Comparison of ENCODE assay signal across 8 cellular contexts in the genomic region with DNA sequence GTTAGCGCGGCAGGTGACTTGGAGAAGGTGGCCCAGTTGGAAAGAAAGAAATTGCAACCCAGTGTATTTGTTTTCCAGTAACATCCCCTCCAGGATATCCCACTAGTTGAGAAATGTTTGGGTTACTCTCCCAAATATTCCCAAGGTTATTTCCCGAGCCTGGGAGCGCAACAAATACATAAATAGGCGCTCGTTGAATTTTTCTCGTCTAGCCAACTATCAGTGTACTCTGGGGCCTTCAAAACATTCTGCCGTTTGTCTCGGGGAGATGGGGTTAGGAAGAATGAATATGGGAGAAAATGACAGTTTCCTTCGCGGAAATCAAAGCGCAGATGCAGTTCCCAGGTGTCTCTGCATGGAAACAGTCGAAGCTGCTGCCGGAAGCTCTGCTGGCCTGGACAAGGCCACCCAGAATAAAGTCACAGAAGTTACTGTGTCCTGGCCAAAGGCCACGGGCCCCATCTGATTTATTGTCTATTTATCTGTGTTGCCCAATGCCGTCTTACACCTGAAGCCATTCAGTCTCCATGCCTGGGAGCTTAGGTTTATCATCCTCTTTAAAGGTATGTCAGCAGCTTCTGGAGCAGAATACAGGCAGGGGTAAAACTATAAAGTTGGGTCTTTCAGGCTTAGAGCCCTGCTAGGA. TPM values are rescaled to one million over a fixed set of nuclear protein-coding genes. Genes with fewer than 3 reads are reported as not detected.
DNase-seq lines count a peak whose midpoint lies in the region; ATAC-seq and TF ChIP-seq lines count a peak whose summit lies in the region.

No MANE protein-coding gene starts in this region.

- peaks cover 9% of the 10 kb centered on the region for H3K4me1 Mint-ChIP-seq in activated T-cell treated with anti-CD3 and anti-CD28 coated beads, Interleukin-2, amount 50 U/mL, for 24 hours (ENCODE audit: low read depth)
- peaks cover 7% of the 10 kb centered on the region for H3K4me1 Mint-ChIP-seq in stimulated activated effector memory CD8-positive, alpha-beta T cell treated with anti-CD3 and anti-CD28 coated beads, Interleukin-12 subunit alpha, Interleukin-12 subunit beta, amount 100 ng/mL, for 72 hours

- peaks cover 26% of the 10 kb centered on the region for H3K27me3 Mint-ChIP-seq in activated T-cell treated with anti-CD3 and anti-CD28 coated beads, Interleukin-2, amount 50 U/mL, for 24 hours

- H3K9me3 ChIP-seq in breast epithelium, result no peaks in the 10 kb centered on the region
- no peaks in the 10 kb centered on the region for H3K9me3 ChIP-seq in right lobe of liver
- no peaks in the 10 kb centered on the region for H3K9me3 ChIP-seq in thyroid gland

- peak overlapping the region; percentile 57 for H3K4me3 Mint-ChIP-seq in activated T-cell treated with anti-CD3 and anti-CD28 coated beads, Interleukin-2, amount 50 U/mL, for 24 hours
- H3K4me3 Mint-ChIP-seq in stimulated activated effector memory CD8-positive, alpha-beta T cell treated with anti-CD3 and anti-CD28 coated beads, Interleukin-12 subunit alpha, Interleukin-12 subunit beta, amount 100 ng/mL, for 72 hours, result no peak overlapping the region

- H3K9me3 Mint-ChIP-seq in activated T-cell treated with anti-CD3 and anti-CD28 coated beads, Interleukin-2, amount 50 U/mL, for 24 hours, result no peaks in the 10 kb centered on the region
- no peaks in the 10 kb centered on the region for H3K9me3 Mint-ChIP-seq in stimulated activated effector memory CD8-positive, alpha-beta T cell treated with anti-CD3 and anti-CD28 coated beads, Interleukin-12 subunit alpha, Interleukin-12 subunit beta, amount 100 ng/mL, for 72 hours

- H3K36me3 ChIP-seq in breast epithelium, result no peaks in the 10 kb centered on the region
- no peaks in the 10 kb centered on the region for H3K36me3 ChIP-seq in right lobe of liver
- no peaks in the 10 kb centered on the region for H3K36me3 ChIP-seq in thyroid gland

- ATAC-seq in right lobe of liver (peak; percentile 47 to 75 (median 68)), GM18873 (IDR thresholded peaks at IDR 0.05; ENCODE audit: low FRiP score, unreplicated experiment) (no peak)
- ATAC-seq in stimulated activated effector memory CD8-positive, alpha-beta T cell treated with anti-CD3 and anti-CD28 coated beads, Interleukin-12 subunit alpha, Interleukin-12 subunit beta, amount 100 ng/mL, for 72 hours, result no peak

- no peak for DNase-seq in activated T-cell treated with anti-CD3 and anti-CD28 coated beads, Interleukin-2, amount 50 U/mL, for 24 hours
- no peak for DNase-seq in activated T-cell treated with anti-CD3 and anti-CD28 coated beads, Interleukin-2, amount 50 U/mL, for 1 hour
- DNase-seq in breast epithelium (ENCODE audit: low spot score in 2 of 2), result no peak
- peak; percentile 73 to 78 (median 76) for DNase-seq in right lobe of liver
- no peak for DNase-seq in thyroid gland
- DNase-seq in SHP77 treated with DMSO at 0.1 percent for 48 hours (lab: John Stamatoyannopoulos, UW), result no peak
- no peak for DNase-seq in stimulated activated effector memory CD8-positive, alpha-beta T cell treated with anti-CD3 and anti-CD28 coated beads, Interleukin-12 subunit alpha, Interleukin-12 subunit beta, amount 100 ng/mL, for 72 hours (ENCODE audit: low spot score in 2 of 2)

- H3K27me3 ChIP-seq in breast epithelium (no peaks in the 10 kb centered on the region), right lobe of liver (no peaks in the 10 kb centered on the region), thyroid gland (no peaks in the 10 kb centered on the region)

- H3K4me1 ChIP-seq in breast epithelium (peaks cover 3 to 4% of the 10 kb centered on the region in 2 donors), right lobe of liver (peaks cover 0 to 10% (median 0%) of the 10 kb centered on the region in 4 donors), thyroid gland (peaks cover 4 to 9% of the 10 kb centered on the region in 2 donors)

- WGBS in right lobe of liver (ENCODE audit: insufficient coverage, low coverage, low lambda C conversion rate, missing lambda C conversion rate), result 16% methylated on average over 15 of the region's 16 CpGs
- 49 to 53% methylated on average over 16 of the region's 16 CpGs for WGBS in thyroid gland, 2 donors

- no peaks in the 10 kb centered on the region for H3K36me3 Mint-ChIP-seq in activated T-cell treated with anti-CD3 and anti-CD28 coated beads, Interleukin-2, amount 50 U/mL, for 24 hours (ENCODE audit: low read depth)
- H3K36me3 Mint-ChIP-seq in stimulated activated effector memory CD8-positive, alpha-beta T cell treated with anti-CD3 and anti-CD28 coated beads, Interleukin-12 subunit alpha, Interleukin-12 subunit beta, amount 100 ng/mL, for 72 hours, result no peaks in the 10 kb centered on the region

- no peak overlapping the region for H3K27ac Mint-ChIP-seq in activated T-cell treated with anti-CD3 and anti-CD28 coated beads, Interleukin-2, amount 50 U/mL, for 24 hours
- no peak overlapping the region for H3K27ac Mint-ChIP-seq in stimulated activated effector memory CD8-positive, alpha-beta T cell treated with anti-CD3 and anti-CD28 coated beads, Interleukin-12 subunit alpha, Interleukin-12 subunit beta, amount 100 ng/mL, for 72 hours

- H3K27ac ChIP-seq in breast epithelium (peak overlapping the region; percentile 14 to 75), right lobe of liver (peak overlapping the region; percentile 78 to 88 (median 87)), thyroid gland (no peak overlapping the region)

- TF ChIP-seq POLR2A in breast epithelium (IDR thresholded peaks at IDR 0.05) (no peak), right lobe of liver (IDR thresholded peaks at IDR 0.05) (peak; percentile 42), thyroid gland (IDR thresholded peaks at IDR 0.05) (no peak)

- peak overlapping the region; percentile 69 to 88 (median 78) for H3K4me3 ChIP-seq in breast epithelium
- peak overlapping the region; percentile 65 to 88 (median 81) for H3K4me3 ChIP-seq in right lobe of liver
- peak overlapping the region; percentile 67 to 81 (median 68) for H3K4me3 ChIP-seq in thyroid gland (replicated peaks in 1 of 3)

- TF ChIP-seq CTCF in breast epithelium (IDR thresholded peaks at IDR 0.05) (no peak), right lobe of liver (IDR thresholded peaks at IDR 0.05) (no peak), thyroid gland (IDR thresholded peaks at IDR 0.05) (no peak)

- intact Hi-C loops in breast epithelium (cut with DNase I; ENCODE audit: low total_unique reads) (loop anchor here (5.0 kb wide), 1 partner anchor 41 kb away; no protein-coding TSS in a partner anchor), right lobe of liver (cut with DNase I) (loop anchor here in 1 of 2 donors (5.0 kb wide), 1 partner anchor 41 kb away; no protein-coding TSS in a partner anchor), thyroid gland (cut with DNase I) (loop anchor here (5.0 kb wide), 1 partner anchor 41 kb away; no protein-coding TSS in a partner anchor)

RNA-seq across cellular contexts. Expression of a gene that starts 1.0 kb away (rescaled TPM):
- total RNA-seq in breast epithelium (10 to 100 TPM; 29.3 to 44.6 (median 38.1) TPM), right lobe of liver (10 to 100 TPM; 45.2 to 65.9 (median 50.8) TPM), thyroid gland (10 to 100 TPM; 24.3 to 41.4 (median 31.1) TPM)

RNA-seq across cellular contexts. Expression of a gene that starts 57.0 kb away (rescaled TPM):
- total RNA-seq in breast epithelium (10 to 100 TPM; 11.7 to 18.4 (median 15.8) TPM), right lobe of liver (100 to 1,000 TPM in 3 of 6 experiments, 10 to 100 TPM in 3; 41.8 to 140 (median 86.6) TPM), thyroid gland (10 to 100 TPM; 69.5 to 81.3 (median 75.8) TPM)

Comparison
In these comparisons a context has a peak if more than half of its experiments do, and no peak if none do; other contexts are left out.
1. DNase-seq: peak in right lobe of liver (3 of 3); none in activated T-cell treated with anti-CD3 and anti-CD28 coated beads, Interleukin-2, amount 50 U/mL, for 24 hours (single experiment), activated T-cell treated with anti-CD3 and anti-CD28 coated beads, Interleukin-2, amount 50 U/mL, for 1 hour (single experiment), breast epithelium (0 of 2), thyroid gland (0 of 2), SHP77 treated with DMSO at 0.1 percent for 48 hours (single experiment) and stimulated activated effector memory CD8-positive, alpha-beta T cell treated with anti-CD3 and anti-CD28 coated beads, Interleukin-12 subunit alpha, Interleukin-12 subunit beta, amount 100 ng/mL, for 72 hours (0 of 2).
2. H3K27ac ChIP-seq: peak in breast epithelium (2 of 2) and right lobe of liver (3 of 3); none in thyroid gland (0 of 3).
3. ATAC-seq: peak in right lobe of liver (4 of 4); none in GM18873 (single experiment) and stimulated activated effector memory CD8-positive, alpha-beta T cell treated with anti-CD3 and anti-CD28 coated beads, Interleukin-12 subunit alpha, Interleukin-12 subunit beta, amount 100 ng/mL, for 72 hours (single experiment).
4. Peak in every context shown above with its lines, with median percentiles within 50 percentile points of each other: H3K4me3 ChIP-seq.